21 cellular contexts compared by ENCODE assay signal in genomic region chr2:237472909-237473308, GRCh38. TPM values are rescaled to one million over a fixed set of nuclear protein-coding genes. Genes with fewer than 3 reads are reported as not detected.
"Had no signal": no experiment of that assay in that cellular context is flagged by ENCODE, and none has a peak within 500 bp of the region (broad histone marks: within the 10 kb centered on the region; RNA-seq: fewer than 3 reads in every experiment).

No MANE protein-coding gene starts in this region.

- H3K36me3 ChIP-seq: brain microvascular endothelial cell, right atrium auricular region, suprapubic skin had no signal

- H3K27ac Mint-ChIP-seq: activated CD4-positive, alpha-beta memory T cell treated with anti-CD3 and anti-CD28 coated beads, Interleukin-2, amount 10 ng/mL, durations not matched to agents 7 days and 5 days; activated naive CD8-positive, alpha-beta T cell; activated T-cell treated with anti-CD3 and anti-CD28 coated beads, Interleukin-2, amount 50 U/mL, for 72 hours; endodermal cell; memory B cell; T-helper 17 cell; type B pancreatic cell; WTC11 had no signal

- H3K27ac ChIP-seq: right atrium auricular region, suprapubic skin had no signal

- H3K36me3 Mint-ChIP-seq: activated naive CD8-positive, alpha-beta T cell; memory B cell; type B pancreatic cell; WTC11 had no signal

- DNase-seq: activated CD4-positive, alpha-beta memory T cell treated with anti-CD3 and anti-CD28 coated beads, Interleukin-2, amount 10 ng/mL, durations not matched to agents 7 days and 5 days; activated CD4-positive, alpha-beta T cell treated with anti-CD3 and anti-CD28 coated beads for 4 hours; activated gamma-delta T cell; activated T-cell treated with anti-CD3 and anti-CD28 coated beads, Interleukin-2, amount 50 U/mL, for 72 hours; brain microvascular endothelial cell; cerebellar nuclear complex; dorsolateral prefrontal cortex; endodermal cell; erythroblast; left cardiac atrium; naive thymus-derived CD8-positive, alpha-beta T cell; occipital lobe; small intestine; stimulated activated naive CD8-positive, alpha-beta T cell treated with anti-CD3 and anti-CD28 coated beads, Interleukin-15, Interleukin-2, amounts not matched to agents 100 U/mL and 50 U/mL, for 24 hours; T-helper 17 cell had no signal

- H3K9me3 ChIP-seq: right atrium auricular region, suprapubic skin had no signal

- H3K4me3 ChIP-seq: dorsolateral prefrontal cortex, right atrium auricular region, suprapubic skin had no signal

- H3K4me3 Mint-ChIP-seq: activated CD4-positive, alpha-beta memory T cell treated with anti-CD3 and anti-CD28 coated beads, Interleukin-2, amount 10 ng/mL, durations not matched to agents 7 days and 5 days; activated naive CD8-positive, alpha-beta T cell; endodermal cell; memory B cell; WTC11 had no signal

- ATAC-seq: activated T-cell treated with anti-CD3 and anti-CD28 coated beads, Interleukin-2, amount 50 U/mL, for 72 hours; left cardiac atrium; naive thymus-derived CD8-positive, alpha-beta T cell; stimulated activated naive CD8-positive, alpha-beta T cell treated with anti-CD3 and anti-CD28 coated beads, Interleukin-15, Interleukin-2, amounts not matched to agents 100 U/mL and 50 U/mL, for 24 hours; T-helper 17 cell; WTC11 had no signal

- H3K27me3 ChIP-seq: brain microvascular endothelial cell, right atrium auricular region, suprapubic skin had no signal

- H3K9me3 Mint-ChIP-seq: activated CD4-positive, alpha-beta memory T cell treated with anti-CD3 and anti-CD28 coated beads, Interleukin-2, amount 10 ng/mL, durations not matched to agents 7 days and 5 days; activated T-cell treated with anti-CD3 and anti-CD28 coated beads, Interleukin-2, amount 50 U/mL, for 72 hours; endodermal cell; memory B cell; naive thymus-derived CD8-positive, alpha-beta T cell; type B pancreatic cell; WTC11 had no signal

RNA-seq across cellular contexts. Expression of gene MLPH, which starts 14.1 kb away (rescaled TPM):
- total RNA-seq: activated CD4-positive, alpha-beta memory T cell treated with anti-CD3 and anti-CD28 coated beads, Interleukin-2, amount 10 ng/mL, durations not matched to agents 7 days and 5 days; naive thymus-derived CD8-positive, alpha-beta T cell; T-helper 17 cell had no signal
- polyA plus RNA-seq: naive thymus-derived CD8-positive, alpha-beta T cell had no signal
